In the genomic region with DNA sequence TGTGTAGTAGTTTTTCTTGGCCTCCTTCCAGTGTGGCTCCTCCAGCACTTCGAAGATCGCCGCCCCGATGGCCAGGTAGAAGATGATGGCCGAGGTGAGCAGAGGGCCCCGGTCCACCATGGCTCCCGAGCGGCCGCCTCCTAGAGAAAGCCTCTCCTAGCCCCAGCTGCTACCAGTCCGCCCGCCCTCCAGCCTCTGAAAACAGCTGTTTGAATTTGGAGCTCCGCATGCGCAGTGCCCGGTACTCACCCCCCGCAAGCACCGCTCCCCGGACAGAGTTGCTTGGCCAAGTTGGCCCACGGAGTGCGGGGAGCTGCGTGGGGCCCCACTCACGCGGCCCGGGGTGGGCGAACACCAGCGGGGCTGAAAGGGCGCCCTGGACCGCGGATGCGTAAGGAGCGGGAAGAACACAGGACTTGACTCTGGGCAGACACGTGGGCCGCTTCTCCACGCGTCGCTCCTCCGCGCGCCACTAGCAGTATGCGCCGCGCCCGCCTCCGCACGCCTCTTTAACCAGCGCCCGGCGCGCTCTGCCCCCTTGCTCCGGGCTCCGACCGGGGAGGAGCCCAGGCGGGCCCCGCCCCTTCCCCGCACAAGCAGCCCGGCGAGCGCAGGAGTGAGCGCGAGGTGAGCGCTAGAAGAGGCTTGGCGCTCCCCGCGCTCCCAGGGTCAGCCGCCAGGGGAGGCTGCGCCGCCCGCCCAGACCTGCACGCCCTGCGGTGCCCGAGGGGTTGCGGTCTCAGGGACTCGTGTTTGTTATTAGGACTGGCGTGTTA, we compare ENCODE assay signal across 1 cellular context.
A peak's percentile ranks its signal among the peaks of the same experiment; 100 is the strongest.
TF ChIP-seq lines count a peak whose summit lies in the region.

TSS of gene KCNK5 (minus strand) at position 484 of the 776 bp plus-strand sequence. CDS start at position 120, 364 bp downstream.

TF ChIP-seq in K562, 482 proteins besides CTCF, POLR2A, EP300 and RAD21 (continued from another document and continues in another):
- no peak for TF ChIP-seq ZBTB26 (CRISPR knock-in tag; IDR thresholded peaks at IDR 0.05)
- no peak for TF ChIP-seq ETV1 (tag; conservative IDR thresholded peaks at IDR 0.05; ENCODE audit: low read depth)
- no peak for TF ChIP-seq POLR3G (IDR thresholded peaks at IDR 0.05; ENCODE audit: extremely low read depth, insufficient read length, insufficient replicate concordance)
- no peak for TF ChIP-seq FOXJ3 (CRISPR knock-in tag; IDR thresholded peaks at IDR 0.05)
- no peak for TF ChIP-seq HOXB6 (CRISPR knock-in tag; IDR thresholded peaks at IDR 0.05; ENCODE audit: borderline replicate concordance)
- no peak for TF ChIP-seq ZNF347 (CRISPR knock-in tag; IDR thresholded peaks at IDR 0.05; ENCODE audit: low read depth)
- 0 out of 2 replicates have a peak, but pooled peaks have one; percentile 92 for TF ChIP-seq RBM34 (IDR thresholded peaks at IDR 0.05; ENCODE audit: borderline replicate concordance, insufficient read depth, low read length)
- TF ChIP-seq, protein P1, sequence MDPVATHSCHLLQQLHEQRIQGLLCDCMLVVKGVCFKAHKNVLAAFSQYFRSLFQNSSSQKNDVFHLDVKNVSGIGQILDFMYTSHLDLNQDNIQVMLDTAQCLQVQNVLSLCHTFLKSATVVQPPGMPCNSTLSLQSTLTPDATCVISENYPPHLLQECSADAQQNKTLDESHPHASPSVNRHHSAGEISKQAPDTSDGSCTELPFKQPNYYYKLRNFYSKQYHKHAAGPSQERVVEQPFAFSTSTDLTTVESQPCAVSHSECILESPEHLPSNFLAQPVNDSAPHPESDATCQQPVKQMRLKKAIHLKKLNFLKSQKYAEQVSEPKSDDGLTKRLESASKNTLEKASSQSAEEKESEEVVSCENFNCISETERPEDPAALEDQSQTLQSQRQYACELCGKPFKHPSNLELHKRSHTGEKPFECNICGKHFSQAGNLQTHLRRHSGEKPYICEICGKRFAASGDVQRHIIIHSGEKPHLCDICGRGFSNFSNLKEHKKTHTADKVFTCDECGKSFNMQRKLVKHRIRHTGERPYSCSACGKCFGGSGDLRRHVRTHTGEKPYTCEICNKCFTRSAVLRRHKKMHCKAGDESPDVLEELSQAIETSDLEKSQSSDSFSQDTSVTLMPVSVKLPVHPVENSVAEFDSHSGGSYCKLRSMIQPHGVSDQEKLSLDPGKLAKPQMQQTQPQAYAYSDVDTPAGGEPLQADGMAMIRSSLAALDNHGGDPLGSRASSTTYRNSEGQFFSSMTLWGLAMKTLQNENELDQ (CRISPR knock-in tag; IDR thresholded peaks at IDR 0.05; ENCODE audit: borderline replicate concordance) = no peak
- peak; percentile 74 for TF ChIP-seq HCFC1 (IDR thresholded peaks at IDR 0.05; ENCODE audit: low read depth, low read length)
- peak; percentile 97 for TF ChIP-seq KDM5B (IDR thresholded peaks at IDR 0.05; ENCODE audit: insufficient replicate concordance, low read depth, low read length)
- 0 out of 2 replicates have a peak, but pooled peaks have one; percentile 50 for TF ChIP-seq PHF21A (IDR thresholded peaks at IDR 0.05; ENCODE audit: borderline replicate concordance, low read depth)
- no peak for TF ChIP-seq RFX1 (IDR thresholded peaks at IDR 0.05)
- TF ChIP-seq, protein P2, sequence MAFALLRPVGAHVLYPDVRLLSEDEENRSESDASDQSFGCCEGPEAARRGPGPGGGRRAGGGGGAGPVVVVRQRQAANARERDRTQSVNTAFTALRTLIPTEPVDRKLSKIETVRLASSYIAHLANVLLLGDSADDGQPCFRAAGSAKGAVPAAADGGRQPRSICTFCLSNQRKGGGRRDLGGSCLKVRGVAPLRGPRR (CRISPR knock-in tag; IDR thresholded peaks at IDR 0.05) = no peak
- TF ChIP-seq, protein P3, sequence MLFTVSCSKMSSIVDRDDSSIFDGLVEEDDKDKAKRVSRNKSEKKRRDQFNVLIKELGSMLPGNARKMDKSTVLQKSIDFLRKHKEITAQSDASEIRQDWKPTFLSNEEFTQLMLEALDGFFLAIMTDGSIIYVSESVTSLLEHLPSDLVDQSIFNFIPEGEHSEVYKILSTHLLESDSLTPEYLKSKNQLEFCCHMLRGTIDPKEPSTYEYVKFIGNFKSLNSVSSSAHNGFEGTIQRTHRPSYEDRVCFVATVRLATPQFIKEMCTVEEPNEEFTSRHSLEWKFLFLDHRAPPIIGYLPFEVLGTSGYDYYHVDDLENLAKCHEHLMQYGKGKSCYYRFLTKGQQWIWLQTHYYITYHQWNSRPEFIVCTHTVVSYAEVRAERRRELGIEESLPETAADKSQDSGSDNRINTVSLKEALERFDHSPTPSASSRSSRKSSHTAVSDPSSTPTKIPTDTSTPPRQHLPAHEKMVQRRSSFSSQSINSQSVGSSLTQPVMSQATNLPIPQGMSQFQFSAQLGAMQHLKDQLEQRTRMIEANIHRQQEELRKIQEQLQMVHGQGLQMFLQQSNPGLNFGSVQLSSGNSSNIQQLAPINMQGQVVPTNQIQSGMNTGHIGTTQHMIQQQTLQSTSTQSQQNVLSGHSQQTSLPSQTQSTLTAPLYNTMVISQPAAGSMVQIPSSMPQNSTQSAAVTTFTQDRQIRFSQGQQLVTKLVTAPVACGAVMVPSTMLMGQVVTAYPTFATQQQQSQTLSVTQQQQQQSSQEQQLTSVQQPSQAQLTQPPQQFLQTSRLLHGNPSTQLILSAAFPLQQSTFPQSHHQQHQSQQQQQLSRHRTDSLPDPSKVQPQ (CRISPR knock-in tag; IDR thresholded peaks at IDR 0.05; ENCODE audit: borderline replicate concordance) = no peak
- peak; percentile 90; the same call in 1 of the 2 replicates for TF ChIP-seq GTF2F1 (IDR thresholded peaks at IDR 0.05; ENCODE audit: low read depth, low read length)
- TF ChIP-seq ZNF444 (CRISPR knock-in tag; IDR thresholded peaks at IDR 0.05) = no peak
- no peak for TF ChIP-seq PYGO2 (tag; IDR thresholded peaks at IDR 0.05)
- peak; percentile 96 for TF ChIP-seq CREM (IDR thresholded peaks at IDR 0.05; ENCODE audit: low read depth)
- no peak for TF ChIP-seq ZNF740 (CRISPR knock-in tag; IDR thresholded peaks at IDR 0.05)
- no peak for TF ChIP-seq ZNF740 (tag; IDR thresholded peaks at IDR 0.05)
- TF ChIP-seq HMGN3 (IDR thresholded peaks at IDR 0.05; ENCODE audit: borderline replicate concordance, extremely low read depth, insufficient read length, low read depth, low read length) = peak; percentile 92
- TF ChIP-seq BCL6 (CRISPR knock-in tag; IDR thresholded peaks at IDR 0.05) = no peak
- no peak for TF ChIP-seq KDM1A (IDR thresholded peaks at IDR 0.05)
- no peak for TF ChIP-seq WHSC1 (IDR thresholded peaks at IDR 0.05; ENCODE audit: low read length)
- TF ChIP-seq, protein P4, sequence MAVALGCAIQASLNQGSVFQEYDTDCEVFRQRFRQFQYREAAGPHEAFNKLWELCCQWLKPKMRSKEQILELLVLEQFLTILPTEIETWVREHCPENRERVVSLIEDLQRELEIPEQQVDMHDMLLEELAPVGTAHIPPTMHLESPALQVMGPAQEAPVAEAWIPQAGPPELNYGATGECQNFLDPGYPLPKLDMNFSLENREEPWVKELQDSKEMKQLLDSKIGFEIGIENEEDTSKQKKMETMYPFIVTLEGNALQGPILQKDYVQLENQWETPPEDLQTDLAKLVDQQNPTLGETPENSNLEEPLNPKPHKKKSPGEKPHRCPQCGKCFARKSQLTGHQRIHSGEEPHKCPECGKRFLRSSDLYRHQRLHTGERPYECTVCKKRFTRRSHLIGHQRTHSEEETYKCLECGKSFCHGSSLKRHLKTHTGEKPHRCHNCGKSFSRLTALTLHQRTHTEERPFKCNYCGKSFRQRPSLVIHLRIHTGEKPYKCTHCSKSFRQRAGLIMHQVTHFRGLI (CRISPR knock-in tag; IDR thresholded peaks at IDR 0.05) = no peak
- TF ChIP-seq E2F3 (CRISPR knock-in tag; IDR thresholded peaks at IDR 0.05) = peak; percentile 84
- TF ChIP-seq HSF4 (CRISPR knock-in tag; IDR thresholded peaks at IDR 0.05; ENCODE audit: borderline replicate concordance) = no peak
- peak; percentile 85 to 100; a peak in 3 of 4 replicates for TF ChIP-seq HDAC1 (IDR thresholded peaks at IDR 0.05)
- TF ChIP-seq PHF8 (IDR thresholded peaks at IDR 0.05; ENCODE audit: borderline replicate concordance, low read length) = peak; percentile 92; the same call in 1 of the 2 replicates
- peak; percentile 75 for TF ChIP-seq ZBTB17 (CRISPR knock-in tag; IDR thresholded peaks at IDR 0.05)
- TF ChIP-seq, protein P5, sequence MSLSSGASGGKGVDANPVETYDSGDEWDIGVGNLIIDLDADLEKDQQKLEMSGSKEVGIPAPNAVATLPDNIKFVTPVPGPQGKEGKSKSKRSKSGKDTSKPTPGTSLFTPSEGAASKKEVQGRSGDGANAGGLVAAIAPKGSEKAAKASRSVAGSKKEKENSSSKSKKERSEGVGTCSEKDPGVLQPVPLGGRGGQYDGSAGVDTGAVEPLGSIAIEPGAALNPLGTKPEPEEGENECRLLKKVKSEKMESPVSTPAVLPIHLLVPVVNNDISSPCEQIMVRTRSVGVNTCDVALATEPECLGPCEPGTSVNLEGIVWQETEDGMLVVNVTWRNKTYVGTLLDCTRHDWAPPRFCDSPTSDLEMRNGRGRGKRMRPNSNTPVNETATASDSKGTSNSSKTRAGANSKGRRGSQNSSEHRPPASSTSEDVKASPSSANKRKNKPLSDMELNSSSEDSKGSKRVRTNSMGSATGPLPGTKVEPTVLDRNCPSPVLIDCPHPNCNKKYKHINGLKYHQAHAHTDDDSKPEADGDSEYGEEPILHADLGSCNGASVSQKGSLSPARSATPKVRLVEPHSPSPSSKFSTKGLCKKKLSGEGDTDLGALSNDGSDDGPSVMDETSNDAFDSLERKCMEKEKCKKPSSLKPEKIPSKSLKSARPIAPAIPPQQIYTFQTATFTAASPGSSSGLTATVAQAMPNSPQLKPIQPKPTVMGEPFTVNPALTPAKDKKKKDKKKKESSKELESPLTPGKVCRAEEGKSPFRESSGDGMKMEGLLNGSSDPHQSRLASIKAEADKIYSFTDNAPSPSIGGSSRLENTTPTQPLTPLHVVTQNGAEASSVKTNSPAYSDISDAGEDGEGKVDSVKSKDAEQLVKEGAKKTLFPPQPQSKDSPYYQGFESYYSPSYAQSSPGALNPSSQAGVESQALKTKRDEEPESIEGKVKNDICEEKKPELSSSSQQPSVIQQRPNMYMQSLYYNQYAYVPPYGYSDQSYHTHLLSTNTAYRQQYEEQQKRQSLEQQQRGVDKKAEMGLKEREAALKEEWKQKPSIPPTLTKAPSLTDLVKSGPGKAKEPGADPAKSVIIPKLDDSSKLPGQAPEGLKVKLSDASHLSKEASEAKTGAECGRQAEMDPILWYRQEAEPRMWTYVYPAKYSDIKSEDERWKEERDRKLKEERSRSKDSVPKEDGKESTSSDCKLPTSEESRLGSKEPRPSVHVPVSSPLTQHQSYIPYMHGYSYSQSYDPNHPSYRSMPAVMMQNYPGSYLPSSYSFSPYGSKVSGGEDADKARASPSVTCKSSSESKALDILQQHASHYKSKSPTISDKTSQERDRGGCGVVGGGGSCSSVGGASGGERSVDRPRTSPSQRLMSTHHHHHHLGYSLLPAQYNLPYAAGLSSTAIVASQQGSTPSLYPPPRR (CRISPR knock-in tag; IDR thresholded peaks at IDR 0.05; ENCODE audit: borderline replicate concordance) = no peak
- peak; percentile 93 for TF ChIP-seq POLR2H (tag; IDR thresholded peaks at IDR 0.05; ENCODE audit: low read depth)
- TF ChIP-seq SRSF7 (optimal IDR thresholded peaks at IDR 0.05; ENCODE audit: low read depth, low read length) = no peak
- TF ChIP-seq CEBPG (CRISPR knock-in tag; IDR thresholded peaks at IDR 0.05) = no peak
- TF ChIP-seq CEBPG (tag; conservative IDR thresholded peaks at IDR 0.05 in 1 of 2, IDR thresholded peaks at IDR 0.05 in 1 of 2) = no peak
- peak in 1 of 3 experiments; percentile 60; a peak in 1 of 6 replicates for TF ChIP-seq ZBTB11 (CRISPR knock-in tag; IDR thresholded peaks at IDR 0.05)
- TF ChIP-seq TEAD2 (tag; IDR thresholded peaks at IDR 0.05) = no peak
- TF ChIP-seq ETV6 (IDR thresholded peaks at IDR 0.05; ENCODE audit: borderline replicate concordance in 1 of 2, low read depth in 2 of 2, low read length in 1 of 2) = no peak; a peak in 1 of 4 replicates
- no peak for TF ChIP-seq ETV6 (CRISPR knock-in tag; IDR thresholded peaks at IDR 0.05; ENCODE audit: borderline replicate concordance)
- peak; percentile 71 for TF ChIP-seq ESRRA (IDR thresholded peaks at IDR 0.05; ENCODE audit: borderline replicate concordance, low read depth)
- TF ChIP-seq BRD9 (IDR thresholded peaks at IDR 0.05; ENCODE audit: low read depth, partially characterized antibody) = no peak
